ENCODE assay signal across 8 cellular contexts in the genomic region with DNA sequence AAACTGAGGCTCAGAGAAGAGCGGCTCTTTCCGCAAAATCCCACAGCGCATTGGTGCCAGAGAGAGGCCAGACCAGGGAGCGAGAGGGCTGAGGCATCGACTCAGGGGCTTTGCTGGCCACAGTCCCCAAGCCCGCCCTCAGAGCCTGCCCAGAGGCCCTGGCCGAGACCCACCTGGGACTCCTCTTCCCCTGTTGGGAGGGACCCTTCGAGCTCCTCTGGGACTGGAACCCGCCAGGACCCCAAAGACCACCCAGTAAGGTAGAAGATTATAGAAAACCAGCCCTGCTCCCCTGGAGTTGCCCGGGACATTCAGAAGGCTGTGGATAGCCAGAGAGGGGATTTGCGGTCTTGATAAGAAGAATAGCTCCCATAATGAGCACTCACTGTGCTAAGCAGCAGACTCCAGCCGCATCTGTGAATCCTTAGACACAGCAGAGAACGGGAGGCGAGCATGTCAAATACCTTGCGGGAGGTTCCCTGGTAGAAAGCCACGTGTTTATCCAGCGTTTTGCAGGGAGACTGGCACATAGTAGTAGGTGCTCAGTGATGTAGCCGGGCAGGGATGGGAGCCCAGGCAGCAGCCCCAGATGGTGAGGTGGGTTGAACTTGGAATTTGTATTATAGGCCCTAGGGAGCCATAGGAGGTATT. TPM values are rescaled to one million over a fixed set of nuclear protein-coding genes. Genes with fewer than 3 reads are reported as not detected.
DNase-seq lines count a peak whose midpoint lies in the region; ATAC-seq, FAIRE-seq and TF ChIP-seq lines count a peak whose summit lies in the region.

No MANE protein-coding gene starts in this region.

- TF ChIP-seq EP300 in K562 (IDR thresholded peaks at IDR 0.05; ENCODE audit: low read length): no peak

- peak overlapping the region; percentile 80 for H3K4me2 ChIP-seq in K562 (ENCODE audit: insufficient read depth, low read length)

- H3K79me2 ChIP-seq in K562 (ENCODE audit: control insufficient read depth, insufficient read depth, low read length): peaks cover 12% of the 10 kb centered on the region; the same call in 2 of the 3 replicates

- TF ChIP-seq POLR2A in K562 (conservative IDR thresholded peaks at IDR 0.05): no peak

- H3K9ac ChIP-seq in K562 (ENCODE audit: insufficient read depth in 1 of 2, low read depth in 2 of 2, low read length in 2 of 2): peak overlapping the region; percentile 63 to 94

- DNase-seq in NCI-H1417 (lab: John Stamatoyannopoulos, UW) (peak in 2 of 3 experiments; percentile 30 to 60), NCI-H1417 treated with DMSO at 0.1 percent for 48 hours (lab: John Stamatoyannopoulos, UW) (no peak), K562 (ENCODE audit: extremely low read depth in 1 of 4, low spot score in 3 of 4) (peak in 3 of 4 experiments; percentile 31 to 69 (median 55)), left lung (no peak), substantia nigra (lab: John Stamatoyannopoulos, UW) (peak in 1 of 49 donors; percentile 36), COR-L47 (lab: John Stamatoyannopoulos, UW) (no peak)
- DNase-seq in activated CD4-positive, alpha-beta T cell treated with anti-CD3 and anti-CD28 coated beads for 48 hours: no peak

- no peaks in the 10 kb centered on the region for H3K9me1 ChIP-seq in K562 (ENCODE audit: control insufficient read depth, insufficient read depth, low read length)

- H3K27me3 ChIP-seq in K562 (ENCODE audit: control insufficient read depth in 2 of 2, insufficient read depth in 2 of 2, low read length in 2 of 2) (no peaks in the 10 kb centered on the region), left lung (peaks cover 0 to 13% of the 10 kb centered on the region in 2 donors)

- intact Hi-C loops in K562 (cut with micrococcal nuclease) (loop anchor here (10.0 kb wide), 1 partner anchor 283 kb away; no protein-coding TSS in a partner anchor), left lung (cut with DNase I) (loop anchor here in 1 of 2 donors (10.0 kb wide), 1 partner anchor 83 kb away; no protein-coding TSS in a partner anchor)

- H3K9me3 ChIP-seq in K562 (replicated peaks; ENCODE audit: control insufficient read depth, insufficient read depth, low read depth, low read length): no peaks in the 10 kb centered on the region
- no peaks in the 10 kb centered on the region for H3K9me3 ChIP-seq in left lung

- H4K20me1 ChIP-seq in K562 (replicated peaks; ENCODE audit: control insufficient read depth, insufficient read depth, low read length): no peaks in the 10 kb centered on the region

- TF ChIP-seq RAD21 in K562 (CRISPR knock-in tag; conservative IDR thresholded peaks at IDR 0.05 in 1 of 2, IDR thresholded peaks at IDR 0.05 in 1 of 2): no peak

- no TSS peak for BruUV-seq in K562 (replicated peaks; lab: Mats Ljungman, UMichigan)

- no peaks in the 10 kb centered on the region; the same call in 2 of the 3 replicates for H3K36me3 ChIP-seq in K562 (ENCODE audit: control insufficient read depth, insufficient read depth, low read length)
- peaks cover 0 to 2% of the 10 kb centered on the region in 2 donors for H3K36me3 ChIP-seq in left lung

- H3K4me1 ChIP-seq in K562 (replicated peaks in 1 of 2; ENCODE audit: control insufficient read depth in 2 of 2, insufficient read depth in 2 of 2, low read length in 2 of 2) (peaks cover 19 to 48% of the 10 kb centered on the region in 2 experiments; a peak in 4 of 5 replicates), left lung (peaks cover 27 to 55% of the 10 kb centered on the region in 2 donors)

- H3K4me3 ChIP-seq in K562 (peak overlapping the region; percentile 46), left lung (peak overlapping the region; percentile 40 to 46)

- peak overlapping the region; percentile 91 for H2AFZ ChIP-seq in K562 (ENCODE audit: low read depth, low read length)

- in situ Hi-C loops in K562 (cut with MboI): loop anchor here (5.0 to 10.0 kb wide), 3 partner anchors 34 to 376 kb away; no protein-coding TSS in a partner anchor

- CTCF ChIA-PET in K562 (lab: Yijun Ruan, JAX; ENCODE audit: low intra/inter-chr PET ratio): no interaction called here

- peak; percentile 72 for ATAC-seq in K562
- peak; percentile 0 for ATAC-seq in left lung
- no peak for ATAC-seq in GM19035 (IDR thresholded peaks at IDR 0.05; ENCODE audit: unreplicated experiment)

- FAIRE-seq in K562 (lab: Jason Lieb, UNC): peak; percentile 88

- H3K27ac ChIP-seq in K562 (ENCODE audit: extremely low read depth, low read depth, low read length) (peak overlapping the region; percentile 65), left lung (peak overlapping the region; percentile 70 to 75), substantia nigra (ENCODE audit: low read depth, low read length, poor library complexity, severe bottlenecking) (peak overlapping the region; percentile 66)

- 19% methylated on average over 17 of the region's 18 CpGs for WGBS in K562 (ENCODE audit: insufficient coverage, low coverage, missing lambda C conversion rate)

- TF ChIP-seq CTCF in K562 (IDR thresholded peaks at IDR 0.05 in 2 of 3, conservative IDR thresholded peaks at IDR 0.05 in 1 of 3; ENCODE audit: insufficient read depth in 2 of 3, low read depth in 1 of 3, low read length in 3 of 3): no peak
- no peak for TF ChIP-seq CTCF in left lung (IDR thresholded peaks at IDR 0.05)

- POLR2A ChIA-PET in K562 (lab: Yijun Ruan, JAX): interaction anchor here (0.7 to 1.4 kb wide), 5 partner anchors 10 to 139 kb away, joined by 3 to 5 read pairs (median 4); no protein-coding TSS in a partner anchor

RNA-seq across cellular contexts. Expression of a gene that starts 0.7 kb away (rescaled TPM):
- total RNA-seq in K562 (2011; cell fraction: chromatin; rRNA removed; ENCODE audit: low replicate concordance): 1.9 and 7.3 TPM in 2 replicates
- total RNA-seq in K562 (2011; cell fraction: nucleolus; rRNA removed): 7.1 and 11.2 TPM in 2 replicates
- 3.7 and 5.5 TPM in 2 replicates for total RNA-seq in K562 (2011; cell fraction: nucleoplasm; rRNA removed)
- total RNA-seq in K562 (2014; rRNA removed) (33.2 and 56.5 TPM in 2 replicates), K562 (2014; rRNA removed; fragmentation: Illumina TruSeq; extraction: Trizol) (15.1 and 22.6 TPM in 2 replicates), K562 (2015; rRNA removed; fragmentation: Illumina TruSeq; extraction: Trizol) (38.7 and 39.0 TPM in 2 replicates), K562 (2021) (67.6 and 71.8 TPM in 2 replicates), left lung (100 to 1,000 TPM; 111 to 264 TPM)
- polyA plus RNA-seq in K562 (2011; rRNA removed) (37.2 and 44.6 TPM in 2 replicates), K562 (2014; fragmentation: Illumina TruSeq; extraction: Trizol) (68.8 and 76.7 TPM in 2 replicates), K562 (2014; fragmentation: Nextera tagmentation; extraction: Ambion mirVana) (10 to 100 TPM; 10.1 to 38.9 TPM), K562 (2014; rRNA removed) (58.1 and 73.2 TPM in 2 replicates)
- polyA plus RNA-seq in K562 (2011; cell fraction: cytosol; rRNA removed): 48.4 and 109 TPM in 2 replicates
- polyA plus RNA-seq in K562 (2011; cell fraction: nucleus; rRNA removed): 29.2 and 57.2 TPM in 2 replicates
- 69.4 and 83.0 TPM in 2 replicates for polyA plus RNA-seq in K562 (2012)
- polyA minus RNA-seq in K562 (2011; rRNA and poly(A)+ RNA removed): 10.3 and 14.5 TPM in 2 replicates
- polyA minus RNA-seq in K562 (2011; cell fraction: cytosol; rRNA and poly(A)+ RNA removed): 11.4 and 13.5 TPM in 2 replicates
- 1.2 and 2.1 TPM in 2 replicates for polyA minus RNA-seq in K562 (2011; cell fraction: nucleus; rRNA and poly(A)+ RNA removed)

RNA-seq across cellular contexts. Expression of a gene that starts 21.3 kb away (rescaled TPM):
- total RNA-seq in K562 (2011; cell fraction: chromatin; rRNA removed; ENCODE audit: low replicate concordance): 18.9 and 41.8 TPM in 2 replicates
- total RNA-seq in K562 (2011; cell fraction: nucleolus; rRNA removed): 25.3 and 31.9 TPM in 2 replicates
- 19.5 and 22.4 TPM in 2 replicates for total RNA-seq in K562 (2011; cell fraction: nucleoplasm; rRNA removed)
- total RNA-seq in K562 (2014; rRNA removed) (13.0 and 16.0 TPM in 2 replicates), K562 (2014; rRNA removed; fragmentation: Illumina TruSeq; extraction: Trizol) (6.4 and 8.2 TPM in 2 replicates), K562 (2015; rRNA removed; fragmentation: Illumina TruSeq; extraction: Trizol) (16.8 and 17.0 TPM in 2 replicates), K562 (2021) (17.3 and 18.7 TPM in 2 replicates), left lung (10 to 100 TPM; 43.5 to 57.0 TPM)
- polyA plus RNA-seq in K562 (2011; rRNA removed) (23.0 and 23.7 TPM in 2 replicates), K562 (2014; fragmentation: Illumina TruSeq; extraction: Trizol) (14.5 and 15.6 TPM in 2 replicates), K562 (2014; fragmentation: Nextera tagmentation; extraction: Ambion mirVana) (under 1 TPM; 0.13 to 0.20 TPM), K562 (2014; rRNA removed) (16.4 and 19.0 TPM in 2 replicates)
- polyA plus RNA-seq in K562 (2011; cell fraction: cytosol; rRNA removed): 30.5 and 46.9 TPM in 2 replicates
- 51.3 and 78.0 TPM in 2 replicates for polyA plus RNA-seq in K562 (2011; cell fraction: nucleus; rRNA removed)
- polyA plus RNA-seq in K562 (2012): 13.2 and 13.7 TPM in 2 replicates
- 5.5 and 6.3 TPM in 2 replicates for polyA minus RNA-seq in K562 (2011; rRNA and poly(A)+ RNA removed)
- 3.5 and 5.2 TPM in 2 replicates for polyA minus RNA-seq in K562 (2011; cell fraction: cytosol; rRNA and poly(A)+ RNA removed)
- 10.4 and 11.2 TPM in 2 replicates for polyA minus RNA-seq in K562 (2011; cell fraction: nucleus; rRNA and poly(A)+ RNA removed)

RNA-seq across cellular contexts. Expression of a gene that starts 23.7 kb away (rescaled TPM):
- 0.51 and 0.69 TPM in 2 replicates for total RNA-seq in K562 (2011; cell fraction: chromatin; rRNA removed; ENCODE audit: low replicate concordance)
- 0.50 and 1.1 TPM in 2 replicates for total RNA-seq in K562 (2011; cell fraction: nucleolus; rRNA removed)
- total RNA-seq in K562 (2011; cell fraction: nucleoplasm; rRNA removed): not detected in 2 replicates
- total RNA-seq in K562 (2014; rRNA removed) (0.16 and 0.23 TPM in 2 replicates), K562 (2014; rRNA removed; fragmentation: Illumina TruSeq; extraction: Trizol) (0.07 TPM in 1 of 2 replicates, not detected in the other), K562 (2015; rRNA removed; fragmentation: Illumina TruSeq; extraction: Trizol) (0.04 TPM in 1 of 2 replicates, not detected in the other), K562 (2021) (0.40 and 0.51 TPM in 2 replicates), left lung (100 to 1,000 TPM; 173 to 354 TPM)
- polyA plus RNA-seq in K562 (2011; rRNA removed) (0.14 and 0.27 TPM in 2 replicates), K562 (2014; fragmentation: Illumina TruSeq; extraction: Trizol) (0.24 and 0.28 TPM in 2 replicates), K562 (2014; fragmentation: Nextera tagmentation; extraction: Ambion mirVana) (under 1 TPM in 1 of 2 experiments, not detected in 1; 0.13 TPM), K562 (2014; rRNA removed) (0.13 TPM in 1 of 2 replicates, not detected in the other)
- 0.19 TPM in 2 replicates for polyA plus RNA-seq in K562 (2011; cell fraction: cytosol; rRNA removed)
- 0.21 and 0.33 TPM in 2 replicates for polyA plus RNA-seq in K562 (2011; cell fraction: nucleus; rRNA removed)
- polyA plus RNA-seq in K562 (2012): 0.73 and 1.6 TPM in 2 replicates
- 0.06 TPM in 1 of 2 replicates, not detected in the other for polyA minus RNA-seq in K562 (2011; rRNA and poly(A)+ RNA removed)
- polyA minus RNA-seq in K562 (2011; cell fraction: cytosol; rRNA and poly(A)+ RNA removed): 0.64 TPM in 1 of 2 replicates, not detected in the other
- polyA minus RNA-seq in K562 (2011; cell fraction: nucleus; rRNA and poly(A)+ RNA removed): not detected in 2 replicates

RNA-seq across cellular contexts. Expression of a gene that starts 38.7 kb away (rescaled TPM):
- total RNA-seq in K562 (2011; cell fraction: chromatin; rRNA removed; ENCODE audit: low replicate concordance): 24.9 and 89.8 TPM in 2 replicates
- total RNA-seq in K562 (2011; cell fraction: nucleolus; rRNA removed): 90.4 and 100 TPM in 2 replicates
- total RNA-seq in K562 (2011; cell fraction: nucleoplasm; rRNA removed): 52.6 and 55.0 TPM in 2 replicates
- total RNA-seq in K562 (2014; rRNA removed) (25.5 and 47.2 TPM in 2 replicates), K562 (2014; rRNA removed; fragmentation: Illumina TruSeq; extraction: Trizol) (2.8 and 6.6 TPM in 2 replicates), K562 (2015; rRNA removed; fragmentation: Illumina TruSeq; extraction: Trizol) (17.2 and 19.0 TPM in 2 replicates), K562 (2021) (43.1 and 47.1 TPM in 2 replicates), left lung (10 to 100 TPM; 62.5 to 89.9 TPM)
- polyA plus RNA-seq in K562 (2011; rRNA removed) (14.0 and 19.4 TPM in 2 replicates), K562 (2014; fragmentation: Illumina TruSeq; extraction: Trizol) (15.4 and 34.0 TPM in 2 replicates), K562 (2014; fragmentation: Nextera tagmentation; extraction: Ambion mirVana) (1 to 10 TPM; 2.6 to 3.4 TPM), K562 (2014; rRNA removed) (26.0 and 42.6 TPM in 2 replicates)
- 30.0 and 73.0 TPM in 2 replicates for polyA plus RNA-seq in K562 (2011; cell fraction: cytosol; rRNA removed)
- polyA plus RNA-seq in K562 (2011; cell fraction: nucleus; rRNA removed): 34.4 and 63.8 TPM in 2 replicates
- 26.5 and 52.2 TPM in 2 replicates for polyA plus RNA-seq in K562 (2012)
- 7.5 and 10.6 TPM in 2 replicates for polyA minus RNA-seq in K562 (2011; rRNA and poly(A)+ RNA removed)
- polyA minus RNA-seq in K562 (2011; cell fraction: cytosol; rRNA and poly(A)+ RNA removed): 30.9 and 50.2 TPM in 2 replicates
- 24.7 and 25.8 TPM in 2 replicates for polyA minus RNA-seq in K562 (2011; cell fraction: nucleus; rRNA and poly(A)+ RNA removed)

RNA-seq across cellular contexts. Expression of a gene that starts 52.5 kb away (rescaled TPM):
- 4.2 and 9.4 TPM in 2 replicates for total RNA-seq in K562 (2011; cell fraction: chromatin; rRNA removed; ENCODE audit: low replicate concordance)
- total RNA-seq in K562 (2011; cell fraction: nucleolus; rRNA removed): 7.7 and 10.1 TPM in 2 replicates
- 4.3 and 4.5 TPM in 2 replicates for total RNA-seq in K562 (2011; cell fraction: nucleoplasm; rRNA removed)
- total RNA-seq in K562 (2014; rRNA removed) (2.5 and 3.1 TPM in 2 replicates), K562 (2014; rRNA removed; fragmentation: Illumina TruSeq; extraction: Trizol) (0.80 and 1.2 TPM in 2 replicates), K562 (2015; rRNA removed; fragmentation: Illumina TruSeq; extraction: Trizol) (0.58 and 1.3 TPM in 2 replicates), K562 (2021) (3.0 and 3.7 TPM in 2 replicates), left lung (1 to 10 TPM; 3.8 to 6.7 TPM)
- polyA plus RNA-seq in K562 (2011; rRNA removed) (1.2 and 1.6 TPM in 2 replicates), K562 (2014; fragmentation: Illumina TruSeq; extraction: Trizol) (0.82 and 1.2 TPM in 2 replicates), K562 (2014; fragmentation: Nextera tagmentation; extraction: Ambion mirVana) (under 1 TPM; 0.18 to 0.41 TPM), K562 (2014; rRNA removed) (4.3 and 4.8 TPM in 2 replicates)
- polyA plus RNA-seq in K562 (2011; cell fraction: cytosol; rRNA removed): 1.8 and 2.2 TPM in 2 replicates
- polyA plus RNA-seq in K562 (2011; cell fraction: nucleus; rRNA removed): 12.7 and 14.3 TPM in 2 replicates
- polyA plus RNA-seq in K562 (2012): 1.7 and 5.0 TPM in 2 replicates
- 0.75 TPM in 1 of 2 replicates, not detected in the other for polyA minus RNA-seq in K562 (2011; rRNA and poly(A)+ RNA removed)
- 3.0 TPM in 1 of 2 replicates, not detected in the other for polyA minus RNA-seq in K562 (2011; cell fraction: cytosol; rRNA and poly(A)+ RNA removed)
- polyA minus RNA-seq in K562 (2011; cell fraction: nucleus; rRNA and poly(A)+ RNA removed): 2.6 TPM in 2 replicates

Comparison
In these comparisons a context has a peak if more than half of its experiments do, and no peak if none do; other contexts are left out.
1. DNase-seq: peak in NCI-H1417 (2 of 3) and K562 (3 of 4); none in NCI-H1417 treated with DMSO at 0.1 percent for 48 hours (single experiment), left lung (0 of 2), COR-L47 (single experiment) and activated CD4-positive, alpha-beta T cell treated with anti-CD3 and anti-CD28 coated beads for 48 hours (single experiment).
2. RNA of a gene that starts 23.7 kb away (total RNA-seq): 173 to 354 TPM in left lung; 0.04 to 1.1 TPM in K562; every median in the first group is over 10 times any median in the second.
3. Peak in every context shown above with its lines, with median percentiles within 50 percentile points of each other: H3K27ac ChIP-seq.